ENCODE assay signal across 8 cellular contexts in genomic region chr7:142711722-142712616, GRCh38. TPM values are rescaled to one million over a fixed set of nuclear protein-coding genes. Genes with fewer than 3 reads are reported as not detected.
DNase-seq lines count a peak whose midpoint lies in the region; ATAC-seq, FAIRE-seq and TF ChIP-seq lines count a peak whose summit lies in the region.

No MANE protein-coding gene starts in this region.

- intact Hi-C loops in left colon (cut with DNase I, micrococcal nuclease): no loop called here

- H3K4me3 Mint-ChIP-seq in astrocyte (ENCODE audit: unreplicated experiment): no peak overlapping the region
- H3K4me3 Mint-ChIP-seq in memory B cell: peak overlapping the region; percentile 65

- no peak overlapping the region for H2AFZ ChIP-seq in astrocyte (ENCODE audit: low read depth, low read length)

- H3K79me2 ChIP-seq in astrocyte (ENCODE audit: insufficient read depth, low read length): no peaks in the 10 kb centered on the region

- H3K9me3 Mint-ChIP-seq in astrocyte (ENCODE audit: unreplicated experiment) (peaks cover 2% of the 10 kb centered on the region), memory B cell (no peaks in the 10 kb centered on the region)

- H3K4me1 Mint-ChIP-seq in astrocyte (ENCODE audit: low read depth, unreplicated experiment) (peaks cover 7% of the 10 kb centered on the region), memory B cell (peaks cover 19% of the 10 kb centered on the region)

- H3K36me3 Mint-ChIP-seq in astrocyte (ENCODE audit: low read depth, unreplicated experiment) (no peaks in the 10 kb centered on the region), memory B cell (no peaks in the 10 kb centered on the region)

- H3K4me2 ChIP-seq in astrocyte (ENCODE audit: low read length): peak overlapping the region; percentile 10

- no peaks in the 10 kb centered on the region for H4K20me1 ChIP-seq in astrocyte (ENCODE audit: insufficient read depth, low read length)

- FAIRE-seq in astrocyte (lab: Jason Lieb, UNC): no peak

- no peaks in the 10 kb centered on the region for H3K4me1 ChIP-seq in astrocyte (ENCODE audit: insufficient read depth, low read length)

- no peaks in the 10 kb centered on the region for H3K27me3 ChIP-seq in AG04450 (ENCODE audit: control insufficient read depth, insufficient read depth, low read length)
- H3K27me3 ChIP-seq in astrocyte (ENCODE audit: insufficient read depth, low read length): peaks cover 2% of the 10 kb centered on the region

- POLR2A ChIA-PET in AG04450 (lab: Yijun Ruan, JAX): no interaction called here

- H3K27ac Mint-ChIP-seq in astrocyte (ENCODE audit: unreplicated experiment) (no peak overlapping the region), memory B cell (no peak overlapping the region)

- DNase-seq in AG04450 (ENCODE audit: low read depth, low spot score): no peak
- DNase-seq in GF-D8 (lab: John Stamatoyannopoulos, UW): peak; percentile 38
- peak; percentile 55 for DNase-seq in NCI-H748 treated with DMSO at 0.1 percent for 48 hours (lab: John Stamatoyannopoulos, UW)
- DNase-seq in astrocyte (ENCODE audit: low read depth): peak; percentile 10
- peak in 1 of 2 donors; percentile 28 for DNase-seq in memory B cell (ENCODE audit: low spot score in 2 of 2)
- DNase-seq in left colon: no peak

- H3K36me3 ChIP-seq in astrocyte (ENCODE audit: insufficient read depth, low read length): no peaks in the 10 kb centered on the region

- H3K9me3 ChIP-seq in AG04450 (ENCODE audit: control insufficient read depth, insufficient read depth, low read length) (no peaks in the 10 kb centered on the region), astrocyte (ENCODE audit: insufficient read depth, low read depth, low read length) (no peaks in the 10 kb centered on the region)

- H3K27ac ChIP-seq in AG04450 (ENCODE audit: low read depth, low read length) (no peak overlapping the region), astrocyte (ENCODE audit: low read depth, low read length) (no peak overlapping the region)

- H3K27me3 Mint-ChIP-seq in astrocyte (ENCODE audit: low read depth, unreplicated experiment): peaks cover 4% of the 10 kb centered on the region
- no peaks in the 10 kb centered on the region for H3K27me3 Mint-ChIP-seq in memory B cell

- CTCF ChIA-PET in AG04450 (lab: Charles Lee): interaction anchor here (0.7 to 1.3 kb wide), 7 partner anchors 18 to 177 kb away, joined by 3 to 7 read pairs (median 4); no protein-coding TSS in a partner anchor

- ATAC-seq in memory B cell (ENCODE audit: low read depth): peak; percentile 42
- ATAC-seq in GM21423 (IDR thresholded peaks at IDR 0.05; ENCODE audit: unreplicated experiment): no peak
- ATAC-seq in left colon: no peak
- no peak for ATAC-seq in esophagus mucosa

- no peak overlapping the region for H3K4me3 ChIP-seq in AG04450 (ENCODE audit: low read depth, low read length)
- H3K4me3 ChIP-seq in astrocyte (ENCODE audit: insufficient read depth, low read depth, low read length): no peak overlapping the region

- H3K9ac ChIP-seq in astrocyte (ENCODE audit: low read length): no peak overlapping the region

- TF ChIP-seq CTCF in AG04450 (IDR thresholded peaks at IDR 0.05; ENCODE audit: low read depth, low read length) (peak; percentile 67), astrocyte (IDR thresholded peaks at IDR 0.05; ENCODE audit: insufficient read depth, low read depth, low read length) (peak; percentile 64)

RNA-seq across cellular contexts. Expression of gene PRSS1, which starts 37.3 kb away (rescaled TPM):
- not detected in 2 replicates for polyA plus RNA-seq in AG04450 (2011; rRNA removed)
- polyA minus RNA-seq in AG04450 (2011; rRNA and poly(A)+ RNA removed): not detected in 2 replicates
- total RNA-seq in astrocyte: not detected in 2 replicates
- 1 to 10 TPM in 1 of 2 donors, not detected in 1; 4.0 TPM for total RNA-seq in left colon
- not detected for total RNA-seq in esophagus mucosa

RNA-seq across cellular contexts. Expression of gene PRSS2, which starts 58.8 kb away (rescaled TPM):
- polyA plus RNA-seq in AG04450 (2011; rRNA removed): not detected in 2 replicates
- polyA minus RNA-seq in AG04450 (2011; rRNA and poly(A)+ RNA removed): not detected in 2 replicates
- total RNA-seq in astrocyte (not detected in 2 replicates), left colon (1 to 10 TPM in 1 of 2 donors, not detected in 1; 4.0 TPM), esophagus mucosa (not detected)

Comparison
In these comparisons a context has a peak if more than half of its experiments do, and no peak if none do; other contexts are left out.
1. DNase-seq: peak in GF-D8 (single experiment), NCI-H748 treated with DMSO at 0.1 percent for 48 hours (single experiment) and astrocyte (single experiment); none in AG04450 (single experiment) and left colon (0 of 2).